In the genomic region with DNA sequence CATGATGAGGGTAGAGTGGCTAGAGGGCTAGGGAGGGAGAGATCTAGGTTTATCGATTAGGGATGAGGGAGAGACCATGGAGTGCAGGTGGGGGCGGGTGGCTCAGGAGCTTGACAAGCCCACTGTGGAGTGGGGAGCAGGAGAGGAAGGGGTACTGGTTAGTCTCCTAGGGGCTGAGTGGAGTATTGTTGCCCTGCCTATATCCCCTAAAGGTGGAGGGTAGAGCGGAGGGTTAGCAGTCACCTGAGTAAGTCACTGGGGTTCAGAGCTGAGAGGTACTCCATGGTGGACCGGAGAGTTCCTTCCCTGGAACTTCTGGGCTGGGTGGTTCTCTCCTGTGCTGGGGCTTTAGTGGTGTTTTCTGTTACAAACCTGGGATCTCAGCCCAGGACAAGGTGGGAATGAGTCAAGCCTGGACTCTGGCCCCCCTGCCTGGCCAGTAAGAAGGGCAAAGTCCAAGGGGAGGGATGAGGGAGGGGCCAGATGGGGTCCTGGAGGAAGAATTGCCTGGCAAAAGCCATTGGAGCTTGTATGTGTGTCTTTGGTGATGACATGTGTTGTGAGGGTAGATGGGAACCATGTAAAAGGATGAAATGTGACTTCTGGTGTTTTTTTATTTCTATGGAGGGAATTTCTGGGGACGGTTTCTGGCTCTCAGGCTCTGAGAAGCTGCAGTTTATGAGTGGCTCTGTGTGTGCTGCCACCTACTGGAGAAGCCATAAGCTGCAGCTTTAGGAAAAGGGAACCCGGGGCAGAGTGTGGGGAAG, we compare ENCODE assay signal across 8 cellular contexts. TPM values are rescaled to one million over a fixed set of nuclear protein-coding genes. Genes with fewer than 3 reads are reported as not detected.
A peak's percentile ranks its signal among the peaks of the same experiment; 100 is the strongest.
DNase-seq lines count a peak whose midpoint lies in the region; ATAC-seq, FAIRE-seq and TF ChIP-seq lines count a peak whose summit lies in the region.

TSS of gene CIDEB (minus strand) at position 403 of the 767 bp plus-strand sequence. CDS start at position 284, 119 bp downstream.

- no peaks in the 10 kb centered on the region for H3K9me3 Mint-ChIP-seq in IgD-negative memory B cell
- H3K9me3 Mint-ChIP-seq in activated naive CD4-positive, alpha-beta T cell treated with anti-CD3 and anti-CD28 coated beads, Interleukin-2, amount 50 U/mL, for 72 hours = no peaks in the 10 kb centered on the region

- H3K4me1 Mint-ChIP-seq in IgD-negative memory B cell = peaks cover 21 to 30% (median 29%) of the 10 kb centered on the region in 3 donors

- peaks cover 7% of the 10 kb centered on the region for H3K4me1 ChIP-seq in parathyroid adenoma

- H3K4me3 Mint-ChIP-seq in IgD-negative memory B cell = peak within 1 kb of the TSS in 1 of 4 donors; percentile 69

- no peaks in the 10 kb centered on the region for H3K27me3 Mint-ChIP-seq in IgD-negative memory B cell

- no peaks in the 10 kb centered on the region for H3K27me3 ChIP-seq in parathyroid adenoma (ENCODE audit: control insufficient read depth, insufficient read depth, low read length)

- no peaks in the 10 kb centered on the region for H3K36me3 ChIP-seq in parathyroid adenoma (ENCODE audit: control insufficient read depth, insufficient read depth, low read length)

- no peaks in the 10 kb centered on the region for H3K79me2 ChIP-seq in parathyroid adenoma

- no peak for ATAC-seq in activated naive CD4-positive, alpha-beta T cell treated with anti-CD3 and anti-CD28 coated beads, Interleukin-2, amount 50 U/mL, for 72 hours
- ATAC-seq in GM21390 (IDR thresholded peaks at IDR 0.05; ENCODE audit: unreplicated experiment) = no peak
- ATAC-seq in GM21619 (IDR thresholded peaks at IDR 0.05; ENCODE audit: unreplicated experiment) = no peak

- H3K27ac Mint-ChIP-seq in IgD-negative memory B cell = peak within 1 kb of the TSS; percentile 2 to 93 (median 92)
- peak within 1 kb of the TSS; percentile 3 to 10 for H3K27ac Mint-ChIP-seq in activated naive CD4-positive, alpha-beta T cell treated with anti-CD3 and anti-CD28 coated beads, Interleukin-2, amount 50 U/mL, for 72 hours

- TF ChIP-seq CTCF in parathyroid adenoma (IDR thresholded peaks at IDR 0.05) = peak; percentile 91

- H3K9me3 ChIP-seq in parathyroid adenoma (ENCODE audit: control insufficient read depth, low read length) = no peaks in the 10 kb centered on the region

- H3K9ac ChIP-seq in parathyroid adenoma = no peak within 1 kb of the TSS

- H3K27ac ChIP-seq in parathyroid adenoma = no peak within 1 kb of the TSS

- H3K4me2 ChIP-seq in parathyroid adenoma (ENCODE audit: low read length) = no peak within 1 kb of the TSS

- DNase-seq in SK-N-DZ (ENCODE audit: low spot score) = peak; percentile 55
- DNase-seq in activated naive CD4-positive, alpha-beta T cell treated with anti-CD3 and anti-CD28 coated beads, Interleukin-2, amount 50 U/mL, for 72 hours (ENCODE audit: low spot score in 2 of 2) = peak in 1 of 2 donors; percentile 69
- DNase-seq in germinal center (ENCODE audit: low spot score) = peak; percentile 73

- H3K36me3 Mint-ChIP-seq in IgD-negative memory B cell = peaks cover 6% of the 10 kb centered on the region
- peaks cover 10 to 12% of the 10 kb centered on the region in 2 donors for H3K36me3 Mint-ChIP-seq in activated naive CD4-positive, alpha-beta T cell treated with anti-CD3 and anti-CD28 coated beads, Interleukin-2, amount 50 U/mL, for 72 hours

- no peak within 1 kb of the TSS for H2AFZ ChIP-seq in parathyroid adenoma

- FAIRE-seq in G401.6 (lab: Jason Lieb, UNC) = peak; percentile 74

- H3K4me3 ChIP-seq in parathyroid adenoma (ENCODE audit: low read depth, low read length) = no peak within 1 kb of the TSS

RNA-seq across cellular contexts. Expression of gene CIDEB, which starts in this region (rescaled TPM):
- polyA plus RNA-seq in IgD-negative memory B cell = 19.2 TPM
- polyA plus RNA-seq in SK-N-DZ (2014; cell fraction: cytosol; rRNA removed) = not detected in 2 replicates
- 0.21 and 0.33 TPM in 2 replicates for polyA plus RNA-seq in SK-N-DZ (2014; cell fraction: nucleus; rRNA removed)
- 10 to 100 TPM in 1 of 2 donors, 1 to 10 TPM in 1; 6.9 to 17.0 TPM for total RNA-seq in activated naive CD4-positive, alpha-beta T cell treated with anti-CD3 and anti-CD28 coated beads, Interleukin-2, amount 50 U/mL, for 72 hours
